ENCODE assay signal across 1 cellular context in genomic region chr11:95089620-95090542, GRCh38.
A peak's percentile ranks its signal among the peaks of the same experiment; 100 is the strongest.
TF ChIP-seq lines count a peak whose summit lies in the region.

ENDOD1 (plus strand) TSS chr11:95089846; CDS start chr11:95089928, 82 bp downstream.

TF ChIP-seq in HEK293, 187 proteins besides CTCF, POLR2A, EP300 and RAD21 (continued from another document and continues in another):
- TF ChIP-seq HIC1 (tag by site-specific recombination; IDR thresholded peaks at IDR 0.05) (no peak), ZNF362 (tag by site-specific recombination; IDR thresholded peaks at IDR 0.05) (no peak), ZNF335 (tag by site-specific recombination; conservative IDR thresholded peaks at IDR 0.05) (peak; percentile 72), ZFHX2 (tag by site-specific recombination; conservative IDR thresholded peaks at IDR 0.05) (peak; percentile 46), ZNF626 (tag by site-specific recombination; IDR thresholded peaks at IDR 0.05) (no peak), YY1 (tag by site-specific recombination; IDR thresholded peaks at IDR 0.05) (peak; percentile 28; the same call in 1 of the 2 replicates), ZNF248 (tag by site-specific recombination; IDR thresholded peaks at IDR 0.05) (no peak), INSM2 (tag by site-specific recombination; IDR thresholded peaks at IDR 0.05) (no peak), ZNF747 (tag by site-specific recombination; IDR thresholded peaks at IDR 0.05) (no peak), GLI2 (tag by site-specific recombination; IDR thresholded peaks at IDR 0.05; ENCODE audit: borderline replicate concordance, low read depth) (no peak), PRDM1 (tag by site-specific recombination; IDR thresholded peaks at IDR 0.05) (no peak), REPIN1 (tag by site-specific recombination; IDR thresholded peaks at IDR 0.05; ENCODE audit: low read depth) (no peak), ZNF658 (tag by site-specific recombination; IDR thresholded peaks at IDR 0.05) (no peak), ZNF221 (tag by site-specific recombination; IDR thresholded peaks at IDR 0.05; ENCODE audit: borderline replicate concordance) (no peak), ZNF560 (tag by site-specific recombination; IDR thresholded peaks at IDR 0.05; ENCODE audit: borderline replicate concordance) (no peak), ZNF677 (tag by site-specific recombination; IDR thresholded peaks at IDR 0.05) (no peak), ZNF510 (tag by site-specific recombination; IDR thresholded peaks at IDR 0.05; ENCODE audit: insufficient replicate concordance) (no peak), ZNF623 (tag by site-specific recombination; IDR thresholded peaks at IDR 0.05) (no peak), ZNF274 (IDR thresholded peaks at IDR 0.05; ENCODE audit: low read length) (no peak), ZNF274 (tag by site-specific recombination; IDR thresholded peaks at IDR 0.05; ENCODE audit: borderline replicate concordance) (no peak), SP3 (tag by site-specific recombination; IDR thresholded peaks at IDR 0.05) (peak; percentile 14; the same call in 1 of the 2 replicates), MZF1 (tag by site-specific recombination; IDR thresholded peaks at IDR 0.05; ENCODE audit: borderline replicate concordance) (no peak), ZNF585B (tag by site-specific recombination; IDR thresholded peaks at IDR 0.05) (no peak), ZBTB8A (tag by site-specific recombination; IDR thresholded peaks at IDR 0.05) (peak; percentile 77), ZFP41 (tag by site-specific recombination; IDR thresholded peaks at IDR 0.05; ENCODE audit: borderline replicate concordance) (no peak), SP2 (tag by site-specific recombination; IDR thresholded peaks at IDR 0.05) (peak; percentile 24; the same call in 1 of the 2 replicates), ZNF692 (tag by site-specific recombination; IDR thresholded peaks at IDR 0.05) (no peak), ZNF18 (tag by site-specific recombination; IDR thresholded peaks at IDR 0.05) (no peak), ZNF350 (tag by site-specific recombination; IDR thresholded peaks at IDR 0.05) (no peak), ZNF654 (tag by site-specific recombination; IDR thresholded peaks at IDR 0.05; ENCODE audit: low read depth) (no peak), SCRT2 (tag by site-specific recombination; IDR thresholded peaks at IDR 0.05) (peak; percentile 92), ZNF292 (tag by site-specific recombination; IDR thresholded peaks at IDR 0.05; ENCODE audit: borderline replicate concordance, low read depth) (no peak), ZNF280C (tag by site-specific recombination; IDR thresholded peaks at IDR 0.05) (no peak), ZNF596 (tag by site-specific recombination; IDR thresholded peaks at IDR 0.05) (no peak), ZSCAN16 (tag by site-specific recombination; IDR thresholded peaks at IDR 0.05) (no peak), OSR2 (tag by site-specific recombination; IDR thresholded peaks at IDR 0.05) (no peak), TRIM28 (IDR thresholded peaks at IDR 0.05; ENCODE audit: borderline replicate concordance, low read length) (no peak), ZNF10 (tag by site-specific recombination; IDR thresholded peaks at IDR 0.05) (no peak), ZNF140 (tag by site-specific recombination; IDR thresholded peaks at IDR 0.05) (no peak), ZNF2 (tag by site-specific recombination; IDR thresholded peaks at IDR 0.05) (no peak; the same call in 1 of the 2 replicates), OVOL3 (tag by site-specific recombination; IDR thresholded peaks at IDR 0.05) (no peak), ZIC2 (tag by site-specific recombination; IDR thresholded peaks at IDR 0.05) (peak; percentile 25; the same call in 1 of the 2 replicates), ZNF777 (tag by site-specific recombination; IDR thresholded peaks at IDR 0.05; ENCODE audit: borderline replicate concordance) (no peak), MEIS1 (CRISPR knock-in tag; IDR thresholded peaks at IDR 0.05; ENCODE audit: borderline replicate concordance) (no peak), ZBTB7A (tag by site-specific recombination; IDR thresholded peaks at IDR 0.05; ENCODE audit: low read depth) (no peak), ZNF701 (tag by site-specific recombination; IDR thresholded peaks at IDR 0.05) (no peak), ZNF239 (tag by site-specific recombination; IDR thresholded peaks at IDR 0.05) (no peak), ZNF280D (tag by site-specific recombination; IDR thresholded peaks at IDR 0.05) (no peak), SETDB1 (IDR thresholded peaks at IDR 0.05; ENCODE audit: insufficient read length, low read length) (no peak), ZNF521 (tag by site-specific recombination; IDR thresholded peaks at IDR 0.05) (no peak), KLF16 (tag by site-specific recombination; IDR thresholded peaks at IDR 0.05) (0 out of 2 replicates have a peak, but pooled peaks have one; percentile 47), ZBTB26 (tag by site-specific recombination; optimal IDR thresholded peaks at IDR 0.05) (peak; percentile 89), FEZF1 (tag by site-specific recombination; IDR thresholded peaks at IDR 0.05) (no peak), ZNF580 (tag by site-specific recombination; IDR thresholded peaks at IDR 0.05) (no peak), ELK4 (IDR thresholded peaks at IDR 0.05; ENCODE audit: borderline replicate concordance, low read depth, low read length) (no peak), ZNF600 (tag by site-specific recombination; IDR thresholded peaks at IDR 0.05) (0 out of 2 replicates have a peak, but pooled peaks have one; percentile 11), ZNF792 (tag by site-specific recombination; IDR thresholded peaks at IDR 0.05) (no peak)
